In genomic region chr2:239268549-239268948, GRCh38 we compare ENCODE assay signal across 12 cellular contexts.
DNase-seq lines count a peak whose midpoint lies in the region; ATAC-seq and TF ChIP-seq lines count a peak whose summit lies in the region.
"Had no signal": no experiment of that assay in that cellular context is flagged by ENCODE, and none has a peak within 500 bp of the region (broad histone marks: within the 10 kb centered on the region; RNA-seq: fewer than 3 reads in every experiment).

No MANE protein-coding gene starts in this region.

- H3K4me3 ChIP-seq in left lung (no peak overlapping the region), subcutaneous abdominal adipose tissue (ENCODE audit: low read depth in 1 of 5, low read length in 5 of 5) (no peak overlapping the region)

- H3K27ac ChIP-seq in left lung, result peak overlapping the region; percentile 90 to 95
- H3K27ac ChIP-seq in subcutaneous abdominal adipose tissue (ENCODE audit: low read depth, low read length), result peak overlapping the region; percentile 28

- H3K9me3 ChIP-seq in left lung (no peaks in the 10 kb centered on the region), subcutaneous abdominal adipose tissue (ENCODE audit: control insufficient read depth in 5 of 5, low read length in 5 of 5) (no peaks in the 10 kb centered on the region)
- H3K9me3 ChIP-seq: SK-N-SH had no signal

- H3K36me3 ChIP-seq in left lung, result no peaks in the 10 kb centered on the region
- H3K36me3 ChIP-seq in subcutaneous abdominal adipose tissue (ENCODE audit: control insufficient read depth in 5 of 5, insufficient read depth in 5 of 5, low read length in 5 of 5), result no peaks in the 10 kb centered on the region

- CTCF ChIA-PET in activated CD8-positive, alpha-beta memory T cell treated with anti-CD3 and anti-CD28 coated beads, Interleukin-2, amount 10 ng/mL, durations not matched to agents 7 days and 5 days (lab: Charles Lee), result interaction anchor here (1.6 to 3.4 kb wide), 4 partner anchors 20 to 133 kb away, joined by 7 to 18 read pairs (median 14); partner anchors contain the start of gene HDAC4
- CTCF ChIA-PET in T-cell (lab: Charles Lee), result interaction anchor here in 1 of 2 donors (0.9 to 1.6 kb wide), 4 partner anchors 17 to 131 kb away, joined by 3 to 16 read pairs (median 9); no protein-coding TSS in a partner anchor

- H3K4me1 ChIP-seq in left lung (peaks cover 48 to 83% of the 10 kb centered on the region in 2 donors), subcutaneous abdominal adipose tissue (ENCODE audit: control insufficient read depth in 5 of 5, insufficient read depth in 5 of 5, low read length in 5 of 5) (peaks cover 32 to 72% (median 64%) of the 10 kb centered on the region in 5 donors)

- TF ChIP-seq CTCF in left lung (IDR thresholded peaks at IDR 0.05), result no peak

- no peak overlapping the region for H3K4me3 Mint-ChIP-seq in activated CD8-positive, alpha-beta memory T cell treated with anti-CD3 and anti-CD28 coated beads, Interleukin-2, amount 10 ng/mL, durations not matched to agents 7 days and 5 days
- peak overlapping the region in 2 of 3 donors; percentile 1 to 95 for H3K4me3 Mint-ChIP-seq in T-cell

- POLR2A ChIA-PET in T-cell (lab: Charles Lee), result interaction anchor here in 1 of 2 donors (0.8 to 1.2 kb wide), 2 partner anchors 25 to 133 kb away, joined by 3 read pairs; partner anchors contain the start of gene HDAC4

- H3K27me3 Mint-ChIP-seq in activated CD8-positive, alpha-beta memory T cell treated with anti-CD3 and anti-CD28 coated beads, Interleukin-2, amount 10 ng/mL, durations not matched to agents 7 days and 5 days, result peaks cover 8% of the 10 kb centered on the region
- H3K27me3 Mint-ChIP-seq in T-cell, result no peaks in the 10 kb centered on the region

- peaks cover 84% of the 10 kb centered on the region for H3K4me1 Mint-ChIP-seq in activated CD8-positive, alpha-beta memory T cell treated with anti-CD3 and anti-CD28 coated beads, Interleukin-2, amount 10 ng/mL, durations not matched to agents 7 days and 5 days
- H3K4me1 Mint-ChIP-seq in T-cell, result peaks cover 84 to 93% (median 91%) of the 10 kb centered on the region in 3 donors

- intact Hi-C loops in left lung (cut with DNase I), result no loop called here

- peak overlapping the region; percentile 97 for H3K27ac Mint-ChIP-seq in activated CD8-positive, alpha-beta memory T cell treated with anti-CD3 and anti-CD28 coated beads, Interleukin-2, amount 10 ng/mL, durations not matched to agents 7 days and 5 days
- peak overlapping the region in 1 of 2 donors; percentile 64 for H3K27ac Mint-ChIP-seq in T-cell

- peak overlapping the region in 3 of 5 donors; percentile 12 to 31 (median 19) for H3K9ac ChIP-seq in subcutaneous abdominal adipose tissue (ENCODE audit: low read length in 5 of 5)
- H3K9ac ChIP-seq: SK-N-SH had no signal

- no peaks in the 10 kb centered on the region for H3K9me3 Mint-ChIP-seq in activated CD8-positive, alpha-beta memory T cell treated with anti-CD3 and anti-CD28 coated beads, Interleukin-2, amount 10 ng/mL, durations not matched to agents 7 days and 5 days (ENCODE audit: low read depth)
- H3K9me3 Mint-ChIP-seq in T-cell, result no peaks in the 10 kb centered on the region

- peaks cover 5% of the 10 kb centered on the region for H3K36me3 Mint-ChIP-seq in activated CD8-positive, alpha-beta memory T cell treated with anti-CD3 and anti-CD28 coated beads, Interleukin-2, amount 10 ng/mL, durations not matched to agents 7 days and 5 days
- H3K36me3 Mint-ChIP-seq in T-cell, result peaks cover 10% of the 10 kb centered on the region

- no peak for ATAC-seq in activated CD8-positive, alpha-beta memory T cell treated with anti-CD3 and anti-CD28 coated beads, Interleukin-2, amount 10 ng/mL, durations not matched to agents 7 days and 5 days
- ATAC-seq in T-cell (replicated peaks in 1 of 4), result no peak
- ATAC-seq in left lung, result no peak
- no peak for ATAC-seq in GM18868 (IDR thresholded peaks at IDR 0.05; ENCODE audit: unreplicated experiment)

- H3K27me3 ChIP-seq in left lung (no peaks in the 10 kb centered on the region), subcutaneous abdominal adipose tissue (ENCODE audit: control insufficient read depth in 5 of 5, insufficient read depth in 4 of 5, low read length in 5 of 5) (peaks cover 0 to 3% (median 0%) of the 10 kb centered on the region in 5 donors)

- DNase-seq in activated CD8-positive, alpha-beta memory T cell treated with anti-CD3 and anti-CD28 coated beads, Interleukin-2, amount 10 ng/mL, durations not matched to agents 7 days and 5 days, result peak; percentile 36
- no peak for DNase-seq in activated CD8-positive, alpha-beta memory T cell treated with anti-CD3 and anti-CD28 coated beads, Interleukin-2, amount 50 U/mL, for 4 hours
- DNase-seq in T-cell, result peak in 1 of 34 experiments; percentile 18
- no peak for DNase-seq in left lung
- no peak for DNase-seq in HPDE6-E6E7 (ENCODE audit: extremely low spot score)
- no peak for DNase-seq in AG08396 (ENCODE audit: low spot score)
- DNase-seq: activated effector memory CD4-positive, alpha-beta T cell treated with anti-CD3 and anti-CD28 coated beads, Interleukin-2, amount 50 U/mL, for 16 hours; erythroblast; NCI-H1436; SK-N-SH had no signal
